Comparison of ENCODE assay signal across 8 cellular contexts in genomic region chr19:4909897-4910593, GRCh38. TPM values are rescaled to one million over a fixed set of nuclear protein-coding genes. Genes with fewer than 3 reads are reported as not detected.
DNase-seq lines count a peak whose midpoint lies in the region; ATAC-seq and TF ChIP-seq lines count a peak whose summit lies in the region.

No MANE protein-coding gene starts in this region.

- peak overlapping the region; percentile 98 for H3K27ac Mint-ChIP-seq in chondrocyte (ENCODE audit: unreplicated experiment)

- H3K27me3 Mint-ChIP-seq in chondrocyte (ENCODE audit: low read depth): no peaks in the 10 kb centered on the region

- H3K4me3 Mint-ChIP-seq in chondrocyte (ENCODE audit: unreplicated experiment): peak overlapping the region; percentile 77

- in situ Hi-C loops in ACHN (cut with HindIII; ENCODE audit: low pct_ligation_motif_present, low pct_unique_long_range_greater_than_20kb, low sequenced_read_pairs): no loop called here

- TF ChIP-seq CTCF in chondrocyte (IDR thresholded peaks at IDR 0.05): no peak

- peaks cover 44% of the 10 kb centered on the region for H3K4me1 Mint-ChIP-seq in chondrocyte (ENCODE audit: low read depth)

- no peaks in the 10 kb centered on the region for H3K36me3 Mint-ChIP-seq in chondrocyte (ENCODE audit: low read depth)

- DNase-seq in ACHN: peak; percentile 89
- peak; percentile 97 for DNase-seq in NCI-H510A treated with DMSO at 0.1 percent for 48 hours (lab: John Stamatoyannopoulos, UW)
- peak; percentile 94 for DNase-seq in activated CD4-positive, alpha-beta T cell treated with anti-CD3 and anti-CD28 coated beads for 24 hours (ENCODE audit: low read depth in 2 of 2)
- peak; percentile 96 for DNase-seq in chondrocyte (ENCODE audit: low spot score)
- DNase-seq in kidney tubule cell (ENCODE audit: low spot score): peak; percentile 91
- DNase-seq in stimulated activated CD4-positive, alpha-beta T cell treated with anti-CD3 and anti-CD28 coated beads, Interleukin-15, amount 100 ng/mL, for 24 hours: peak; percentile 98

- ATAC-seq in GM19043 (IDR thresholded peaks at IDR 0.05; ENCODE audit: low read depth, unreplicated experiment) (peak; percentile 62), HG03432 (IDR thresholded peaks at IDR 0.05; ENCODE audit: unreplicated experiment) (peak; percentile 75)

- no peaks in the 10 kb centered on the region for H3K9me3 Mint-ChIP-seq in chondrocyte (ENCODE audit: low read depth)

RNA-seq across cellular contexts. Expression of gene UHRF1, which starts 0.7 kb away (rescaled TPM):
- total RNA-seq in chondrocyte: 15.7 to 42.5 TPM (median 17.4 TPM) in 3 replicates

RNA-seq across cellular contexts. Expression of gene ARRDC5, which starts 7.3 kb away (rescaled TPM):
- total RNA-seq in chondrocyte: 0.41 TPM in 1 of 3 replicates, not detected in the others

RNA-seq across cellular contexts. Expression of gene PLIN3, which starts 42.6 kb away (rescaled TPM):
- total RNA-seq in chondrocyte: 91.8 to 93.2 TPM (median 93.0 TPM) in 3 replicates

RNA-seq across cellular contexts. Expression of gene KDM4B, which starts 58.9 kb away (rescaled TPM):
- 50.7 to 53.2 TPM (median 52.2 TPM) in 3 replicates for total RNA-seq in chondrocyte

Comparison
In these comparisons a context has a peak if more than half of its experiments do, and no peak if none do; other contexts are left out.
1. Peak in every context shown above with its lines: DNase-seq and ATAC-seq.